2 cellular contexts compared by ENCODE assay signal in the genomic region with DNA sequence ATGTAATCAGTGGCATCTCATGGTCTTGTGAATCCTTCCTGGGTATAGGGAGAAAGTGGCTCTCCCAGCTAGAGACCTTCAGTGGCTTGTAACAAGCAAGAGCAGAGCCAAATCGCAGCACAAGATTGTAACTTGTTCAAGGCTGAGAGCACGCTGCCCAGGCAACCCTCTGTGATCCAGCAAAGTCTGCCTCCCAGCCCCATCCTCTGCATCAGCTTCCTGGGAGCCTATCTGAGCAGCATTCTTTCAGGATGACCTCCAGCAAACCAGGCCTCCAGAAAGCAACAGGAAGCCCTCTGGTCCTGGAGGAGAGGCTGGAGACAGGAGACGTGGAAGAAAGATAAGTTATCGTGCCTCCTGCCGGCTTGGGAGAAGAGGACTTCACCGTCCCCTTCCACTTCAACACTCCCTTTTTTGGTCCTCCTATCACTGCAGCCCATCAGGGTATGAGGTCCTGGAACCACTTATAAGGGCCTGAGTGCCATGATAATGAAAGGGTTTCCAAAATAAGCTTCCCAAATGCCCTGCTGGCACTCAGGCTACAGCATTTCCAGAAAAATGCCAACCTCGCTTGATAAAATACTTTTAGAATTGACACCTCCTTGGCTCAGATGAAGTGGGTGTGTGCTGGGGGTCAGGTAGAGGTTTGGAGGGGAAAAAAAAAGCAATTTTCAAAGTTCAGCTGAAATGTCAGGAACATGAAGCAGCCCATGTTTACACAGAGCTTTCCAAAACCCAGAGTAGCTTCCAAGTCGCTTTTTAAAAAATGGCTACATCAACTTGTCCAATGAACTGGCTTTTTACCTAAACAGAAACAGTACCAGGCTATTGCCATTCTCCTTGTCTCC.
TF ChIP-seq lines count a peak whose summit lies in the region.

No MANE protein-coding gene starts in this region.

TF ChIP-seq in liver, 16 proteins besides CTCF, POLR2A, EP300 and RAD21:
- TF ChIP-seq, protein P1, sequence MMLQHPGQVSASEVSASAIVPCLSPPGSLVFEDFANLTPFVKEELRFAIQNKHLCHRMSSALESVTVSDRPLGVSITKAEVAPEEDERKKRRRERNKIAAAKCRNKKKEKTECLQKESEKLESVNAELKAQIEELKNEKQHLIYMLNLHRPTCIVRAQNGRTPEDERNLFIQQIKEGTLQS (IDR thresholded peaks at IDR 0.05): no peak
- TF ChIP-seq TAF1 (conservative IDR thresholded peaks at IDR 0.05) (no peak), RXRA (IDR thresholded peaks at IDR 0.05) (peak in 1 of 2 donors; percentile 26), JUND (IDR thresholded peaks at IDR 0.05) (no peak), HNF4A (conservative IDR thresholded peaks at IDR 0.05) (peak in 1 of 2 donors; percentile 4), EGR1 (IDR thresholded peaks at IDR 0.05; ENCODE audit: low read depth in 2 of 2) (no peak), FOXA2 (IDR thresholded peaks at IDR 0.05) (peak; percentile 43), NR2F2 (IDR thresholded peaks at IDR 0.05) (no peak), REST (IDR thresholded peaks at IDR 0.05) (peak; percentile 17), SP1 (IDR thresholded peaks at IDR 0.05) (no peak)
- TF ChIP-seq, protein P2, sequence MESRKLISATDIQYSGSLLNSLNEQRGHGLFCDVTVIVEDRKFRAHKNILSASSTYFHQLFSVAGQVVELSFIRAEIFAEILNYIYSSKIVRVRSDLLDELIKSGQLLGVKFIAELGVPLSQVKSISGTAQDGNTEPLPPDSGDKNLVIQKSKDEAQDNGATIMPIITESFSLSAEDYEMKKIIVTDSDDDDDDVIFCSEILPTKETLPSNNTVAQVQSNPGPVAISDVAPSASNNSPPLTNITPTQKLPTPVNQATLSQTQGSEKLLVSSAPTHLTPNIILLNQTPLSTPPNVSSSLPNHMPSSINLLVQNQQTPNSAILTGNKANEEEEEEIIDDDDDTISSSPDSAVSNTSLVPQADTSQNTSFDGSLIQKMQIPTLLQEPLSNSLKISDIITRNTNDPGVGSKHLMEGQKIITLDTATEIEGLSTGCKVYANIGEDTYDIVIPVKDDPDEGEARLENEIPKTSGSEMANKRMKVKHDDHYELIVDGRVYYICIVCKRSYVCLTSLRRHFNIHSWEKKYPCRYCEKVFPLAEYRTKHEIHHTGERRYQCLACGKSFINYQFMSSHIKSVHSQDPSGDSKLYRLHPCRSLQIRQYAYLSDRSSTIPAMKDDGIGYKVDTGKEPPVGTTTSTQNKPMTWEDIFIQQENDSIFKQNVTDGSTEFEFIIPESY (IDR thresholded peaks at IDR 0.05): no peak

TF ChIP-seq in HepG2, 621 proteins besides CTCF, POLR2A, EP300 and RAD21:
- TF ChIP-seq E2F1 (CRISPR knock-in tag; IDR thresholded peaks at IDR 0.05) (no peak), ATF5 (CRISPR knock-in tag; IDR thresholded peaks at IDR 0.05; ENCODE audit: low read depth) (no peak), NCOA5 (CRISPR knock-in tag; IDR thresholded peaks at IDR 0.05) (no peak), ZFYVE20 (CRISPR knock-in tag; IDR thresholded peaks at IDR 0.05; ENCODE audit: borderline replicate concordance, low read depth) (no peak), MXD4 (CRISPR knock-in tag; IDR thresholded peaks at IDR 0.05) (no peak), MIER3 (CRISPR knock-in tag; IDR thresholded peaks at IDR 0.05; ENCODE audit: borderline replicate concordance) (no peak), ATM (IDR thresholded peaks at IDR 0.05; ENCODE audit: borderline replicate concordance) (no peak), ZSCAN22 (CRISPR knock-in tag; IDR thresholded peaks at IDR 0.05) (no peak), HBP1 (CRISPR knock-in tag; IDR thresholded peaks at IDR 0.05; ENCODE audit: low read depth) (no peak), ZNF605 (CRISPR knock-in tag; IDR thresholded peaks at IDR 0.05) (no peak), ZKSCAN8 (CRISPR knock-in tag; IDR thresholded peaks at IDR 0.05; ENCODE audit: borderline replicate concordance) (no peak)
TF ChIP-seq in HepG2: peak in this region for 0.
